19 cellular contexts compared by ENCODE assay signal in genomic region chr21:28923439-28923975, GRCh38.
DNase-seq lines count a peak whose midpoint lies in the region; ATAC-seq, FAIRE-seq and TF ChIP-seq lines count a peak whose summit lies in the region.
"Had no signal": no experiment of that assay in that cellular context is flagged by ENCODE, and none has a peak within 500 bp of the region (broad histone marks: within the 10 kb centered on the region; RNA-seq: fewer than 3 reads in every experiment).

No MANE protein-coding gene starts in this region.

- no peaks in the 10 kb centered on the region for H3K79me2 ChIP-seq in HCT116 (ENCODE audit: insufficient read depth, low read length)
- H3K79me2 ChIP-seq in trophoblast cell (ENCODE audit: control insufficient read depth, insufficient read depth, low read length, poor library complexity) = no peaks in the 10 kb centered on the region

- H3K4me1 ChIP-seq in HCT116 (ENCODE audit: control insufficient read depth in 1 of 2, insufficient read depth in 2 of 2, low read length in 2 of 2) (no peaks in the 10 kb centered on the region), trophoblast cell (ENCODE audit: control insufficient read depth in 1 of 2, insufficient read depth in 2 of 2, low read length in 2 of 2) (no peaks in the 10 kb centered on the region)

- H4K12ac ChIP-seq in trophoblast cell (ENCODE audit: low read depth, low read length) = no peak overlapping the region

- FAIRE-seq in GM12891 (lab: Jason Lieb, UNC) = peak; percentile 73

- DNase-seq in GM12891 (ENCODE audit: insufficient read length, low spot score) (no peak), HCT116 (ENCODE audit: low read depth, low spot score) (no peak), left colon (no peak), trophoblast cell (no peak), DMS153 (lab: John Stamatoyannopoulos, UW) (no peak)
- no peak for DNase-seq in activated CD8-positive, alpha-beta T cell treated with anti-CD3 and anti-CD28 coated beads, Interleukin-2, amount 10 ng/mL, durations not matched to agents 7 days and 5 days
- DNase-seq: AML-193; CD4-positive, CD25-positive, alpha-beta regulatory T cell; DMS79; H7; KBM-7; NCI-H1092; NCI-H1694 treated with DMSO at 0.1 percent for 48 hours; NCI-H446; NCI-H774; SIG-M5; SW 1271 had no signal

- no peak overlapping the region for H4K91ac ChIP-seq in trophoblast cell (ENCODE audit: low read depth, low read length)

- ATAC-seq in HCT116 (no peak), SK-N-SH treated with all-trans-retinoic acid at 6 μM for 48 hours (no peak), left colon (peak; percentile 34), HG02870 (IDR thresholded peaks at IDR 0.05; ENCODE audit: unreplicated experiment) (no peak)
- ATAC-seq in activated CD8-positive, alpha-beta T cell treated with anti-CD3 and anti-CD28 coated beads, Interleukin-2, amount 10 ng/mL, durations not matched to agents 7 days and 5 days = no peak

- H2AK5ac ChIP-seq in trophoblast cell (ENCODE audit: low read length) = no peak overlapping the region

- no peak overlapping the region for H3K14ac ChIP-seq in trophoblast cell (ENCODE audit: low read length)

- no peaks in the 10 kb centered on the region; a peak in 2 of 4 replicates for H3K36me3 ChIP-seq in HCT116 (ENCODE audit: control insufficient read depth in 1 of 2, insufficient read depth in 2 of 2, low read length in 2 of 2)
- peaks cover 0 to 5% of the 10 kb centered on the region in 2 experiments for H3K36me3 ChIP-seq in trophoblast cell (ENCODE audit: control insufficient read depth in 1 of 2, insufficient read depth in 2 of 2, low read length in 2 of 2)

- no peak overlapping the region for H2AFZ ChIP-seq in HCT116 (ENCODE audit: low read depth, low read length, poor library complexity, severe bottlenecking)
- H2AFZ ChIP-seq in trophoblast cell (ENCODE audit: insufficient read depth, low read length, poor library complexity) = no peak overlapping the region

- no peaks in the 10 kb centered on the region for H3K9me3 Mint-ChIP-seq in activated CD8-positive, alpha-beta T cell treated with anti-CD3 and anti-CD28 coated beads, Interleukin-2, amount 10 ng/mL, durations not matched to agents 7 days and 5 days (ENCODE audit: insufficient read depth)

- no peak overlapping the region for H3K4me3 Mint-ChIP-seq in activated CD8-positive, alpha-beta T cell treated with anti-CD3 and anti-CD28 coated beads, Interleukin-2, amount 10 ng/mL, durations not matched to agents 7 days and 5 days
- H3K4me3 Mint-ChIP-seq: CD4-positive, CD25-positive, alpha-beta regulatory T cell had no signal

- no peak overlapping the region for H3K4me2 ChIP-seq in HCT116 (ENCODE audit: low read length)
- H3K4me2 ChIP-seq in trophoblast cell (ENCODE audit: low read length) = no peak overlapping the region

- H3K4ac ChIP-seq in trophoblast cell (ENCODE audit: low read depth, low read length) = no peak overlapping the region

- H3K18ac ChIP-seq in trophoblast cell (ENCODE audit: low read length) = no peak overlapping the region

- H4K8ac ChIP-seq in trophoblast cell (ENCODE audit: low read depth, low read length) = no peak overlapping the region

- peaks cover 28% of the 10 kb centered on the region for H3K36me3 Mint-ChIP-seq in activated CD8-positive, alpha-beta T cell treated with anti-CD3 and anti-CD28 coated beads, Interleukin-2, amount 10 ng/mL, durations not matched to agents 7 days and 5 days (ENCODE audit: low read depth)

- no peak overlapping the region for H3K27ac Mint-ChIP-seq in activated CD8-positive, alpha-beta T cell treated with anti-CD3 and anti-CD28 coated beads, Interleukin-2, amount 10 ng/mL, durations not matched to agents 7 days and 5 days

- no peaks in the 10 kb centered on the region for H3K4me1 Mint-ChIP-seq in activated CD8-positive, alpha-beta T cell treated with anti-CD3 and anti-CD28 coated beads, Interleukin-2, amount 10 ng/mL, durations not matched to agents 7 days and 5 days (ENCODE audit: low read depth)

- H3K27me3 Mint-ChIP-seq in activated CD8-positive, alpha-beta T cell treated with anti-CD3 and anti-CD28 coated beads, Interleukin-2, amount 10 ng/mL, durations not matched to agents 7 days and 5 days (ENCODE audit: low read depth) = no peaks in the 10 kb centered on the region
- H3K27me3 Mint-ChIP-seq: CD4-positive, CD25-positive, alpha-beta regulatory T cell had no signal

- H3K9me2 ChIP-seq in HCT116 (ENCODE audit: insufficient read depth) = no peaks in the 10 kb centered on the region

- no peak overlapping the region for H3K9ac ChIP-seq in HCT116 (ENCODE audit: low read length)
- H3K9ac ChIP-seq in trophoblast cell (ENCODE audit: low read length) = no peak overlapping the region

- H3K23ac ChIP-seq in trophoblast cell (ENCODE audit: low read length) = no peak overlapping the region

- TF ChIP-seq POLR2A in GM12891 (IDR thresholded peaks at IDR 0.05; ENCODE audit: low read depth, low read length) (no peak), HCT116 (IDR thresholded peaks at IDR 0.05; ENCODE audit: borderline replicate concordance, extremely low read depth, insufficient read depth, insufficient read length) (no peak)

- H3K9me3 ChIP-seq in HCT116 (ENCODE audit: control insufficient read depth in 1 of 2, insufficient read depth in 1 of 2, low read depth in 1 of 2, low read length in 2 of 2) (no peaks in the 10 kb centered on the region), trophoblast cell (ENCODE audit: insufficient read depth, low read depth, low read length) (no peaks in the 10 kb centered on the region)

- RAD21 ChIA-PET in HCT116 (lab: Charles Lee; ENCODE audit: low non-redundant PET in 1 of 2, low total read pairs in 2 of 2, uncharacterized antibody in 2 of 2, unreplicated experiment in 2 of 2) = no interaction called here

- H3K27ac ChIP-seq in HCT116 (ENCODE audit: low read depth, low read length) (no peak overlapping the region), trophoblast cell (ENCODE audit: low read depth, low read length) (no peak overlapping the region)

- no peaks in the 10 kb centered on the region for H3K27me3 ChIP-seq in HCT116 (ENCODE audit: insufficient read depth, low read length)
- H3K27me3 ChIP-seq in trophoblast cell (ENCODE audit: insufficient read depth, low read length) = no peaks in the 10 kb centered on the region

- H4K20me1 ChIP-seq in HCT116 (ENCODE audit: insufficient read depth) = no peaks in the 10 kb centered on the region

- TF ChIP-seq CTCF in HCT116 (IDR thresholded peaks at IDR 0.05 in 2 of 3, conservative IDR thresholded peaks at IDR 0.05 in 1 of 3; ENCODE audit: borderline replicate concordance in 1 of 3, insufficient read depth in 1 of 3, low read depth in 2 of 3, low read length in 2 of 3) = no peak

- TSS peak; percentile 9 for BruUV-seq in HCT116 (replicated peaks; lab: Mats Ljungman, UMichigan)

- H3K4me3 ChIP-seq in HCT116 (replicated peaks in 1 of 2; ENCODE audit: low read depth in 1 of 2, low read length in 2 of 2) (no peak overlapping the region), trophoblast cell (ENCODE audit: low read depth, low read length) (no peak overlapping the region)

- CTCF ChIA-PET in HCT116 (lab: Charles Lee) = no interaction called here
- CTCF ChIA-PET in activated CD8-positive, alpha-beta T cell treated with anti-CD3 and anti-CD28 coated beads, Interleukin-2, amount 10 ng/mL, durations not matched to agents 7 days and 5 days (lab: Charles Lee) = interaction anchor here (1.6 kb wide), 1 partner anchor 16 kb away, joined by 4 read pairs; no protein-coding TSS in a partner anchor

- no peak for TF ChIP-seq RAD21 in HCT116 (IDR thresholded peaks at IDR 0.05; ENCODE audit: low read depth)

- intact Hi-C loops in HCT116 (cut with micrococcal nuclease) = no loop called here
- intact Hi-C loops in left colon (cut with DNase I, micrococcal nuclease) = no loop called here

- H2BK12ac ChIP-seq in trophoblast cell (ENCODE audit: low read length) = no peak overlapping the region

- no peaks in the 10 kb centered on the region for H3K79me1 ChIP-seq in trophoblast cell (ENCODE audit: low read length)

- no peak overlapping the region for H2BK120ac ChIP-seq in trophoblast cell (ENCODE audit: insufficient read depth, low read length, poor library complexity)

- H2BK5ac ChIP-seq in trophoblast cell (ENCODE audit: low read depth, low read length, poor library complexity) = no peak overlapping the region

- POLR2A ChIA-PET in HCT116 (lab: Charles Lee) = no interaction called here
- POLR2A ChIA-PET in activated CD8-positive, alpha-beta T cell treated with anti-CD3 and anti-CD28 coated beads, Interleukin-2, amount 10 ng/mL, durations not matched to agents 7 days and 5 days (lab: Charles Lee) = no interaction called here

TF ChIP-seq in GM12891, 5 proteins besides CTCF, POLR2A, EP300 and RAD21:
- TF ChIP-seq POLR2AphosphoS5 (IDR thresholded peaks at IDR 0.05; ENCODE audit: low read depth, low read length) (no peak), TAF1 (IDR thresholded peaks at IDR 0.05; ENCODE audit: low read depth, low read length) (no peak), POU2F2 (IDR thresholded peaks at IDR 0.05; ENCODE audit: low read depth, low read length) (no peak), SPI1 (IDR thresholded peaks at IDR 0.05; ENCODE audit: low read depth, low read length) (no peak), PAX5 (IDR thresholded peaks at IDR 0.05; ENCODE audit: insufficient read depth, low read length, severe bottlenecking) (no peak)

TF ChIP-seq in HCT116, 20 proteins besides CTCF, POLR2A, EP300 and RAD21:
- no peak for TF ChIP-seq FOSL1 (IDR thresholded peaks at IDR 0.05; ENCODE audit: low read depth)
- no peak for TF ChIP-seq MAX (IDR thresholded peaks at IDR 0.05)
- TF ChIP-seq EGR1 (IDR thresholded peaks at IDR 0.05; ENCODE audit: low read depth) = no peak
TF ChIP-seq in HCT116: peak in this region for 0.

TF ChIP-seq in SK-N-SH treated with all-trans-retinoic acid at 6 μM for 48 hours, 23 proteins besides CTCF, POLR2A, EP300 and RAD21 (continues in another document):
- TF ChIP-seq ISL1 (CRISPR knock-in tag; IDR thresholded peaks at IDR 0.05) = no peak
